In genomic region chr13:74570834-74571233, GRCh38 we compare ENCODE assay signal across 1 cellular context.
TF ChIP-seq lines count a peak whose summit lies in the region.

No MANE protein-coding gene starts in this region.

TF ChIP-seq in GM23338, 12 proteins besides CTCF, POLR2A, EP300 and RAD21 (continued from another document):
- TF ChIP-seq, protein P1, sequence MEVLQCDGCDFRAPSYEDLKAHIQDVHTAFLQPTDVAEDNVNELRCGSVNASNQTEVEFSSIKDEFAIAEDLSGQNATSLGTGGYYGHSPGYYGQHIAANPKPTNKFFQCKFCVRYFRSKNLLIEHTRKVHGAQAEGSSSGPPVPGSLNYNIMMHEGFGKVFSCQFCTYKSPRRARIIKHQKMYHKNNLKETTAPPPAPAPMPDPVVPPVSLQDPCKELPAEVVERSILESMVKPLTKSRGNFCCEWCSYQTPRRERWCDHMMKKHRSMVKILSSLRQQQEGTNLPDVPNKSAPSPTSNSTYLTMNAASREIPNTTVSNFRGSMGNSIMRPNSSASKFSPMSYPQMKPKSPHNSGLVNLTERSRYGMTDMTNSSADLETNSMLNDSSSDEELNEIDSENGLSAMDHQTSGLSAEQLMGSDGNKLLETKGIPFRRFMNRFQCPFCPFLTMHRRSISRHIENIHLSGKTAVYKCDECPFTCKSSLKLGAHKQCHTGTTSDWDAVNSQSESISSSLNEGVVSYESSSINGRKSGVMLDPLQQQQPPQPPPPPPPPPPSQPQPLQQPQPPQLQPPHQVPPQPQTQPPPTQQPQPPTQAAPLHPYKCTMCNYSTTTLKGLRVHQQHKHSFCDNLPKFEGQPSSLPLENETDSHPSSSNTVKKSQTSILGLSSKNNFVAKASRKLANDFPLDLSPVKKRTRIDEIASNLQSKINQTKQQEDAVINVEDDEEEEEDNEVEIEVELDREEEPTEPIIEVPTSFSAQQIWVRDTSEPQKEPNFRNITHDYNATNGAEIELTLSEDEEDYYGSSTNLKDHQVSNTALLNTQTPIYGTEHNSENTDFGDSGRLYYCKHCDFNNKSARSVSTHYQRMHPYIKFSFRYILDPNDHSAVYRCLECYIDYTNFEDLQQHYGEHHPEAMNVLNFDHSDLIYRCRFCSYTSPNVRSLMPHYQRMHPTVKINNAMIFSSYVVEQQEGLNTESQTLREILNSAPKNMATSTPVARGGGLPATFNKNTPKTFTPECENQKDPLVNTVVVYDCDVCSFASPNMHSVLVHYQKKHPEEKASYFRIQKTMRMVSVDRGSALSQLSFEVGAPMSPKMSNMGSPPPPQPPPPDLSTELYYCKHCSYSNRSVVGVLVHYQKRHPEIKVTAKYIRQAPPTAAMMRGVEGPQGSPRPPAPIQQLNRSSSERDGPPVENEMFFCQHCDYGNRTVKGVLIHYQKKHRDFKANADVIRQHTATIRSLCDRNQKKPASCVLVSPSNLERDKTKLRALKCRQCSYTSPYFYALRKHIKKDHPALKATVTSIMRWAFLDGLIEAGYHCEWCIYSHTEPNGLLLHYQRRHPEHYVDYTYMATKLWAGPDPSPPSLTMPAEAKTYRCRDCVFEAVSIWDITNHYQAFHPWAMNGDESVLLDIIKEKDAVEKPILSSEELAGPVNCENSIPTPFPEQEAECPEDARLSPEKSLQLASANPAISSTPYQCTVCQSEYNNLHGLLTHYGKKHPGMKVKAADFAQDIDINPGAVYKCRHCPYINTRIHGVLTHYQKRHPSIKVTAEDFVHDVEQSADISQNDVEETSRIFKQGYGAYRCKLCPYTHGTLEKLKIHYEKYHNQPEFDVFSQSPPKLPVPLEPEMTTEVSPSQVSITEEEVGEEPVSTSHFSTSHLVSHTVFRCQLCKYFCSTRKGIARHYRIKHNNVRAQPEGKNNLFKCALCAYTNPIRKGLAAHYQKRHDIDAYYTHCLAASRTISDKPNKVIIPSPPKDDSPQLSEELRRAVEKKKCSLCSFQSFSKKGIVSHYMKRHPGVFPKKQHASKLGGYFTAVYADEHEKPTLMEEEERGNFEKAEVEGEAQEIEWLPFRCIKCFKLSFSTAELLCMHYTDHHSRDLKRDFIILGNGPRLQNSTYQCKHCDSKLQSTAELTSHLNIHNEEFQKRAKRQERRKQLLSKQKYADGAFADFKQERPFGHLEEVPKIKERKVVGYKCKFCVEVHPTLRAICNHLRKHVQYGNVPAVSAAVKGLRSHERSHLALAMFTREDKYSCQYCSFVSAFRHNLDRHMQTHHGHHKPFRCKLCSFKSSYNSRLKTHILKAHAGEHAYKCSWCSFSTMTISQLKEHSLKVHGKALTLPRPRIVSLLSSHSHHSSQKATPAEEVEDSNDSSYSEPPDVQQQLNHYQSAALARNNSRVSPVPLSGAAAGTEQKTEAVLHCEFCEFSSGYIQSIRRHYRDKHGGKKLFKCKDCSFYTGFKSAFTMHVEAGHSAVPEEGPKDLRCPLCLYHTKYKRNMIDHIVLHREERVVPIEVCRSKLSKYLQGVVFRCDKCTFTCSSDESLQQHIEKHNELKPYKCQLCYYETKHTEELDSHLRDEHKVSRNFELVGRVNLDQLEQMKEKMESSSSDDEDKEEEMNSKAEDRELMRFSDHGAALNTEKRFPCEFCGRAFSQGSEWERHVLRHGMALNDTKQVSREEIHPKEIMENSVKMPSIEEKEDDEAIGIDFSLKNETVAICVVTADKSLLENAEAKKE (CRISPR knock-in tag; IDR thresholded peaks at IDR 0.05) = no peak
- TF ChIP-seq, protein P2, sequence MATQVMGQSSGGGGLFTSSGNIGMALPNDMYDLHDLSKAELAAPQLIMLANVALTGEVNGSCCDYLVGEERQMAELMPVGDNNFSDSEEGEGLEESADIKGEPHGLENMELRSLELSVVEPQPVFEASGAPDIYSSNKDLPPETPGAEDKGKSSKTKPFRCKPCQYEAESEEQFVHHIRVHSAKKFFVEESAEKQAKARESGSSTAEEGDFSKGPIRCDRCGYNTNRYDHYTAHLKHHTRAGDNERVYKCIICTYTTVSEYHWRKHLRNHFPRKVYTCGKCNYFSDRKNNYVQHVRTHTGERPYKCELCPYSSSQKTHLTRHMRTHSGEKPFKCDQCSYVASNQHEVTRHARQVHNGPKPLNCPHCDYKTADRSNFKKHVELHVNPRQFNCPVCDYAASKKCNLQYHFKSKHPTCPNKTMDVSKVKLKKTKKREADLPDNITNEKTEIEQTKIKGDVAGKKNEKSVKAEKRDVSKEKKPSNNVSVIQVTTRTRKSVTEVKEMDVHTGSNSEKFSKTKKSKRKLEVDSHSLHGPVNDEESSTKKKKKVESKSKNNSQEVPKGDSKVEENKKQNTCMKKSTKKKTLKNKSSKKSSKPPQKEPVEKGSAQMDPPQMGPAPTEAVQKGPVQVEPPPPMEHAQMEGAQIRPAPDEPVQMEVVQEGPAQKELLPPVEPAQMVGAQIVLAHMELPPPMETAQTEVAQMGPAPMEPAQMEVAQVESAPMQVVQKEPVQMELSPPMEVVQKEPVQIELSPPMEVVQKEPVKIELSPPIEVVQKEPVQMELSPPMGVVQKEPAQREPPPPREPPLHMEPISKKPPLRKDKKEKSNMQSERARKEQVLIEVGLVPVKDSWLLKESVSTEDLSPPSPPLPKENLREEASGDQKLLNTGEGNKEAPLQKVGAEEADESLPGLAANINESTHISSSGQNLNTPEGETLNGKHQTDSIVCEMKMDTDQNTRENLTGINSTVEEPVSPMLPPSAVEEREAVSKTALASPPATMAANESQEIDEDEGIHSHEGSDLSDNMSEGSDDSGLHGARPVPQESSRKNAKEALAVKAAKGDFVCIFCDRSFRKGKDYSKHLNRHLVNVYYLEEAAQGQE (IDR thresholded peaks at IDR 0.05; ENCODE audit: unreplicated experiment) = no peak
- no peak for TF ChIP-seq EZH2phosphoT487 (IDR thresholded peaks at IDR 0.05; ENCODE audit: unreplicated experiment)
- no peak for TF ChIP-seq POLR2AphosphoS5 (IDR thresholded peaks at IDR 0.05; ENCODE audit: low read depth)
- TF ChIP-seq ZNF114 (CRISPR knock-in tag; IDR thresholded peaks at IDR 0.05) = no peak
